ENCODE assay signal across 25 cellular contexts in genomic region chr2:55775828-55776227, GRCh38.
DNase-seq lines count a peak whose midpoint lies in the region; ATAC-seq and TF ChIP-seq lines count a peak whose summit lies in the region.
"Had no signal": no experiment of that assay in that cellular context is flagged by ENCODE, and none has a peak within 500 bp of the region (broad histone marks: within the 10 kb centered on the region; RNA-seq: fewer than 3 reads in every experiment).

No MANE protein-coding gene starts in this region.

- H3K36me3 ChIP-seq in transverse colon: no peaks in the 10 kb centered on the region
- no peaks in the 10 kb centered on the region for H3K36me3 ChIP-seq in GM23338 (ENCODE audit: insufficient read depth)
- H3K36me3 ChIP-seq: BLaER1 had no signal

- peaks cover 15% of the 10 kb centered on the region for H3K9me3 Mint-ChIP-seq in GM23338
- H3K9me3 Mint-ChIP-seq: CD4-positive, alpha-beta T cell had no signal

- H3K4me1 ChIP-seq in transverse colon (no peaks in the 10 kb centered on the region), GM23338 (ENCODE audit: insufficient read depth) (no peaks in the 10 kb centered on the region)

- H3K9me2 ChIP-seq in GM23338 (ENCODE audit: insufficient read depth): peaks cover 17% of the 10 kb centered on the region; the same call in 1 of the 2 replicates

- H3K27ac Mint-ChIP-seq in GM23338: no peak overlapping the region
- H3K27ac Mint-ChIP-seq: CD4-positive, alpha-beta T cell; H9; HFFc6; T-helper 17 cell had no signal

- intact Hi-C loops in transverse colon (cut with DNase I; ENCODE audit: low total_unique reads): no loop called here

- WGBS in transverse colon (ENCODE audit: low coverage in 1 of 2), 2 donors: 53 to 56% methylated on average over 4 of the region's 4 CpGs

- H3K9me3 ChIP-seq in transverse colon: no peaks in the 10 kb centered on the region

- no peak for TF ChIP-seq EP300 in transverse colon (IDR thresholded peaks at IDR 0.05; ENCODE audit: low read depth)

- H2AFZ ChIP-seq in GM23338: no peak overlapping the region
- H2AFZ ChIP-seq: PC-9 had no signal

- in situ Hi-C loops in transverse colon (cut with MboI; ENCODE audit: low pct_ligation_motif_present in 1 of 4, low pct_unique_long_range_greater_than_20kb in 1 of 4, low sequenced_read_pairs in 3 of 4): no loop called here

- no peak for TF ChIP-seq POLR2A in transverse colon (IDR thresholded peaks at IDR 0.05)

- no peak for TF ChIP-seq CTCF in transverse colon (IDR thresholded peaks at IDR 0.05)
- TF ChIP-seq CTCF in GM23338 (conservative IDR thresholded peaks at IDR 0.05; ENCODE audit: low read depth in 2 of 2): no peak

- H3K27me3 Mint-ChIP-seq in GM23338 (ENCODE audit: insufficient read depth, low read depth, poor library complexity): no peaks in the 10 kb centered on the region

- H3K4me3 Mint-ChIP-seq in GM23338: no peak overlapping the region
- H3K4me3 Mint-ChIP-seq: CD4-positive, alpha-beta T cell; H9; HFFc6; T-helper 17 cell had no signal

- H3K27ac ChIP-seq in transverse colon: no peak overlapping the region
- no peak overlapping the region for H3K27ac ChIP-seq in GM23338 (ENCODE audit: low read depth)
- H3K27ac ChIP-seq: BLaER1, PC-9, SK-N-MC had no signal

- no peaks in the 10 kb centered on the region for H3K79me2 ChIP-seq in GM23338 (replicated peaks; ENCODE audit: insufficient read depth)

- no peak overlapping the region for H3K4me3 ChIP-seq in transverse colon
- H3K4me3 ChIP-seq in GM23338: no peak overlapping the region
- H3K4me3 ChIP-seq: BLaER1, PC-9, SK-N-MC had no signal

- DNase-seq in transverse colon (no peak), GM23338 (ENCODE audit: low spot score) (no peak)
- DNase-seq: ACHN; CD4-positive, alpha-beta T cell; COR-L47; DMS79; H9; HFFc6; KG1; NCI-H1092 treated with DMSO at 0.1 percent for 48 hours; NCI-H1436 treated with DMSO at 0.1 percent for 48 hours; NCI-H1930; NCI-H748 treated with DMSO at 0.1 percent for 48 hours; PC-9; RPMI8226; SHP77 treated with DMSO at 0.1 percent for 48 hours; SW 1271; T-helper 17 cell had no signal

- peak; percentile 36 for ATAC-seq in GM18867 (IDR thresholded peaks at IDR 0.05; ENCODE audit: unreplicated experiment)
- ATAC-seq in GM19463 (IDR thresholded peaks at IDR 0.05; ENCODE audit: unreplicated experiment): peak; percentile 52
- peak; percentile 46 for ATAC-seq in HG03354 (IDR thresholded peaks at IDR 0.05; ENCODE audit: poor library complexity, severe bottlenecking, unreplicated experiment)
- no peak for ATAC-seq in HG03442 (IDR thresholded peaks at IDR 0.05; ENCODE audit: unreplicated experiment)
- no peak for ATAC-seq in HG03139 (IDR thresholded peaks at IDR 0.05; ENCODE audit: unreplicated experiment)
- no peak for ATAC-seq in GM23338
- ATAC-seq: T-helper 17 cell had no signal

- no peaks in the 10 kb centered on the region for H4K20me1 ChIP-seq in GM23338 (replicated peaks; ENCODE audit: insufficient read depth)
- H4K20me1 ChIP-seq: BLaER1 had no signal

- no peak overlapping the region for H3K4me2 ChIP-seq in GM23338
- H3K4me2 ChIP-seq: BLaER1, PC-9 had no signal

- peaks cover 2% of the 10 kb centered on the region; the same call in 2 of the 3 replicates for H3K4me1 Mint-ChIP-seq in GM23338
- H3K4me1 Mint-ChIP-seq: T-helper 17 cell had no signal

- H3K36me3 Mint-ChIP-seq in GM23338 (ENCODE audit: low read depth): peaks cover 5% of the 10 kb centered on the region; the same call in 2 of the 3 replicates

- no peaks in the 10 kb centered on the region for H3K27me3 ChIP-seq in transverse colon
- no peaks in the 10 kb centered on the region for H3K27me3 ChIP-seq in GM23338 (ENCODE audit: insufficient read depth)
- H3K27me3 ChIP-seq: BLaER1 had no signal

- H3F3A ChIP-seq in GM23338 (replicated peaks; ENCODE audit: low read depth): no peaks in the 10 kb centered on the region

TF ChIP-seq in GM23338, 12 proteins besides CTCF, POLR2A, EP300 and RAD21:
- TF ChIP-seq ZNF462 (CRISPR knock-in tag; IDR thresholded peaks at IDR 0.05): no peak
- TF ChIP-seq STAT1 (IDR thresholded peaks at IDR 0.05; ENCODE audit: unreplicated experiment): no peak
- TF ChIP-seq ZNF114 (CRISPR knock-in tag; IDR thresholded peaks at IDR 0.05): no peak
- TF ChIP-seq EZH2 (IDR thresholded peaks at IDR 0.05; ENCODE audit: low read depth, unreplicated experiment): no peak
- TF ChIP-seq ZNF331 (CRISPR knock-in tag; IDR thresholded peaks at IDR 0.05; ENCODE audit: low read depth): no peak
- TF ChIP-seq NANOG (IDR thresholded peaks at IDR 0.05; ENCODE audit: borderline replicate concordance): no peak
- no peak for TF ChIP-seq EZH2phosphoT487 (IDR thresholded peaks at IDR 0.05; ENCODE audit: unreplicated experiment)
- no peak for TF ChIP-seq ETS1 (IDR thresholded peaks at IDR 0.05)
TF ChIP-seq in GM23338: peak in this region for 0.

Comparison
In these comparisons a context has a peak if more than half of its experiments do, and no peak if none do; other contexts are left out.
1. ATAC-seq: peak in GM18867 (single experiment), GM19463 (single experiment) and HG03354 (single experiment); none in HG03442 (single experiment), HG03139 (single experiment) and GM23338 (single experiment).